8 cellular contexts compared by ENCODE assay signal in genomic region chr17:29618272-29619065, GRCh38. TPM values are rescaled to one million over a fixed set of nuclear protein-coding genes. Genes with fewer than 3 reads are reported as not detected.
A peak's percentile ranks its signal among the peaks of the same experiment; 100 is the strongest.
DNase-seq lines count a peak whose midpoint lies in the region; ATAC-seq and TF ChIP-seq lines count a peak whose summit lies in the region.

No MANE protein-coding gene starts in this region.

- H3K27ac ChIP-seq in GM23338 (ENCODE audit: low read depth) (no peak overlapping the region), RWPE2 (ENCODE audit: poor library complexity, severe bottlenecking) (no peak overlapping the region), right atrium auricular region (peak overlapping the region; percentile 82 to 86), gastrocnemius medialis (peak overlapping the region; percentile 98 to 100 (median 99)), substantia nigra (ENCODE audit: low read depth, low read length, poor library complexity, severe bottlenecking) (no peak overlapping the region)

- peaks cover 4% of the 10 kb centered on the region; the same call in 1 of the 2 replicates for H3F3A ChIP-seq in GM23338 (replicated peaks; ENCODE audit: low read depth)

- peak overlapping the region; percentile 92 for H3K4me2 ChIP-seq in GM23338

- H3K27me3 ChIP-seq in GM23338 (ENCODE audit: insufficient read depth) = peaks cover 89% of the 10 kb centered on the region
- peaks cover 6% of the 10 kb centered on the region for H3K27me3 ChIP-seq in RWPE2 (ENCODE audit: insufficient read depth, poor library complexity, severe bottlenecking)
- no peaks in the 10 kb centered on the region for H3K27me3 ChIP-seq in right atrium auricular region
- H3K27me3 ChIP-seq in gastrocnemius medialis = no peaks in the 10 kb centered on the region

- no peaks in the 10 kb centered on the region; the same call in 2 of the 3 replicates for H3K36me3 Mint-ChIP-seq in GM23338 (ENCODE audit: low read depth)

- ATAC-seq in GM23338 = peak; percentile 6
- no peak for ATAC-seq in RWPE2 (ENCODE audit: low read depth)
- no peak for ATAC-seq in gastrocnemius medialis
- ATAC-seq in GM19351 (IDR thresholded peaks at IDR 0.05; ENCODE audit: unreplicated experiment) = no peak
- no peak for ATAC-seq in GM19395 (IDR thresholded peaks at IDR 0.05; ENCODE audit: unreplicated experiment)

- H3K27ac Mint-ChIP-seq in GM23338 = no peak overlapping the region

- H3K4me3 Mint-ChIP-seq in GM23338 = peak overlapping the region; percentile 41; the same call in 1 of the 3 replicates

- in situ Hi-C loops in gastrocnemius medialis (cut with MboI; ENCODE audit: low sequenced_read_pairs in 4 of 4) = loop anchor here in 3 of 4 donors (25.0 kb wide), 2 partner anchors 294 to 319 kb away; partner anchors contain the start of genes EFCAB5 (in 2 of the 3) and SSH2 (in 2 of the 3)

- peak overlapping the region; percentile 67 for H3K4me3 ChIP-seq in GM23338
- H3K4me3 ChIP-seq in RWPE2 (ENCODE audit: severe bottlenecking) = no peak overlapping the region
- H3K4me3 ChIP-seq in right atrium auricular region = peak overlapping the region in 1 of 2 donors; percentile 50
- peak overlapping the region; percentile 32 to 94 (median 67) for H3K4me3 ChIP-seq in gastrocnemius medialis

- peak overlapping the region; percentile 66 for H2AFZ ChIP-seq in GM23338

- peak; percentile 72 for DNase-seq in GM23338 (ENCODE audit: low spot score)
- no peak for DNase-seq in RWPE2 (ENCODE audit: low spot score)
- DNase-seq in right atrium auricular region (ENCODE audit: low spot score) = no peak
- DNase-seq in gastrocnemius medialis = peak in 1 of 2 donors; percentile 38
- DNase-seq in iPS-NIHi11 (ENCODE audit: low spot score) = no peak
- no peak for DNase-seq in substantia nigra (lab: John Stamatoyannopoulos, UW)

- H3K36me3 ChIP-seq in GM23338 (ENCODE audit: insufficient read depth) (no peaks in the 10 kb centered on the region), RWPE2 (ENCODE audit: low read depth) (no peaks in the 10 kb centered on the region), right atrium auricular region (no peaks in the 10 kb centered on the region), gastrocnemius medialis (peaks cover 0 to 21% of the 10 kb centered on the region in 2 donors)

- no peaks in the 10 kb centered on the region for H3K9me2 ChIP-seq in GM23338 (ENCODE audit: insufficient read depth)

- no peaks in the 10 kb centered on the region; the same call in 1 of the 3 replicates for H3K9me3 Mint-ChIP-seq in GM23338

- intact Hi-C loops in gastrocnemius medialis (cut with DNase I; ENCODE audit: low total_unique reads) = loop anchor here (1.0 kb wide), 2 partner anchors 161 to 312 kb away; partner anchors contain the start of gene SSH2

- H3K4me1 ChIP-seq in GM23338 (ENCODE audit: insufficient read depth) (peaks cover 39% of the 10 kb centered on the region), RWPE2 (ENCODE audit: insufficient read depth, poor library complexity, severe bottlenecking) (peaks cover 17% of the 10 kb centered on the region), right atrium auricular region (peaks cover 0 to 91% of the 10 kb centered on the region in 2 donors), gastrocnemius medialis (peaks cover 79 to 80% of the 10 kb centered on the region in 2 donors)

- peak in 1 of 2 experiments; percentile 16; a peak in 1 of 4 replicates for TF ChIP-seq CTCF in GM23338 (conservative IDR thresholded peaks at IDR 0.05; ENCODE audit: low read depth in 2 of 2)
- peak; percentile 37 for TF ChIP-seq CTCF in RWPE2 (IDR thresholded peaks at IDR 0.05; ENCODE audit: poor library complexity, severe bottlenecking)
- TF ChIP-seq CTCF in right atrium auricular region (IDR thresholded peaks at IDR 0.05) = peak in 1 of 2 donors; percentile 39
- no peak for TF ChIP-seq CTCF in gastrocnemius medialis (IDR thresholded peaks at IDR 0.05 in 4 of 5, conservative IDR thresholded peaks at IDR 0.05 in 1 of 5)

- no peak for TF ChIP-seq POLR2A in gastrocnemius medialis (IDR thresholded peaks at IDR 0.05)

- H3K4me1 Mint-ChIP-seq in GM23338 = peaks cover 47% of the 10 kb centered on the region

- H3K9me3 ChIP-seq in RWPE2 (ENCODE audit: severe bottlenecking) = no peaks in the 10 kb centered on the region
- H3K9me3 ChIP-seq in right atrium auricular region = no peaks in the 10 kb centered on the region
- no peaks in the 10 kb centered on the region for H3K9me3 ChIP-seq in gastrocnemius medialis

- H4K20me1 ChIP-seq in GM23338 (replicated peaks; ENCODE audit: insufficient read depth) = peaks cover 5% of the 10 kb centered on the region; the same call in 1 of the 2 replicates

- H3K27me3 Mint-ChIP-seq in GM23338 (ENCODE audit: insufficient read depth, low read depth, poor library complexity) = peaks cover 73% of the 10 kb centered on the region

- H3K79me2 ChIP-seq in GM23338 (replicated peaks; ENCODE audit: insufficient read depth) = no peaks in the 10 kb centered on the region

TF ChIP-seq in GM23338, 12 proteins besides CTCF, POLR2A, EP300 and RAD21 (continues in another document):
- TF ChIP-seq EZH2phosphoT487 (IDR thresholded peaks at IDR 0.05; ENCODE audit: unreplicated experiment) (no peak), ZNF114 (CRISPR knock-in tag; IDR thresholded peaks at IDR 0.05) (no peak), EZH2 (IDR thresholded peaks at IDR 0.05; ENCODE audit: low read depth, unreplicated experiment) (no peak), POLR2AphosphoS5 (IDR thresholded peaks at IDR 0.05; ENCODE audit: low read depth) (no peak; the same call in 1 of the 2 replicates), NANOG (IDR thresholded peaks at IDR 0.05; ENCODE audit: borderline replicate concordance) (no peak)

RNA-seq across cellular contexts. Expression of gene CORO6, which starts 4.2 kb away (rescaled TPM):
- 5.0 and 5.2 TPM in 2 replicates for total RNA-seq in GM23338 (2014; rRNA removed; shearing (Covaris generic))
- polyA plus RNA-seq in GM23338 (2016; fragmentation: Nextera tagmentation; extraction: Ambion mirVana) = 2.5 and 2.6 TPM in 2 replicates
- total RNA-seq in right atrium auricular region (10 to 100 TPM; 65.0 to 87.6 TPM), gastrocnemius medialis (100 to 1,000 TPM; 409 to 694 (median 563) TPM)

RNA-seq across cellular contexts. Expression of gene ANKRD13B, which starts 25.5 kb away (rescaled TPM):
- 55.0 and 57.4 TPM in 2 replicates for total RNA-seq in GM23338 (2014; rRNA removed; shearing (Covaris generic))
- polyA plus RNA-seq in GM23338 (2016; fragmentation: Nextera tagmentation; extraction: Ambion mirVana) = 8.2 and 9.6 TPM in 2 replicates
- total RNA-seq in right atrium auricular region = 1 to 10 TPM; 6.6 to 8.3 TPM
- 10 to 100 TPM in 1 of 4 donors, 1 to 10 TPM in 3; 8.2 to 11.5 (median 9.2) TPM for total RNA-seq in gastrocnemius medialis

RNA-seq across cellular contexts. Expression of gene GIT1, which starts 29.0 kb away (rescaled TPM):
- total RNA-seq in GM23338 (2014; rRNA removed; shearing (Covaris generic)) = 48.2 and 60.9 TPM in 2 replicates
- polyA plus RNA-seq in GM23338 (2016; fragmentation: Nextera tagmentation; extraction: Ambion mirVana) = 15.9 and 16.2 TPM in 2 replicates
- total RNA-seq in right atrium auricular region = 10 to 100 TPM; 26.7 to 48.1 TPM
- total RNA-seq in gastrocnemius medialis = 10 to 100 TPM; 30.2 to 62.2 (median 41.1) TPM

RNA-seq across cellular contexts. Expression of gene TP53I13, which starts 50.0 kb away (rescaled TPM):
- total RNA-seq in GM23338 (2014; rRNA removed; shearing (Covaris generic)) = 28.6 and 38.9 TPM in 2 replicates
- polyA plus RNA-seq in GM23338 (2016; fragmentation: Nextera tagmentation; extraction: Ambion mirVana) = 21.0 and 21.4 TPM in 2 replicates
- 10 to 100 TPM; 48.8 to 67.0 TPM for total RNA-seq in right atrium auricular region
- 10 to 100 TPM; 31.0 to 50.2 (median 32.1) TPM for total RNA-seq in gastrocnemius medialis

RNA-seq across cellular contexts. Expression of gene ABHD15, which starts 51.6 kb away (rescaled TPM):
- 2.5 and 2.6 TPM in 2 replicates for total RNA-seq in GM23338 (2014; rRNA removed; shearing (Covaris generic))
- 0.27 and 0.92 TPM in 2 replicates for polyA plus RNA-seq in GM23338 (2016; fragmentation: Nextera tagmentation; extraction: Ambion mirVana)
- total RNA-seq in right atrium auricular region = 1 to 10 TPM; 9.0 to 9.5 TPM
- 1 to 10 TPM; 2.6 to 5.7 (median 5.0) TPM for total RNA-seq in gastrocnemius medialis

Comparison
In these comparisons a context has a peak if more than half of its experiments do, and no peak if none do; other contexts are left out.
1. H3K27ac ChIP-seq: peak in right atrium auricular region (2 of 2) and gastrocnemius medialis (4 of 4); none in GM23338 (single experiment), RWPE2 (single experiment) and substantia nigra (single experiment).
2. RNA of gene CORO6, which starts 4.2 kb away (total RNA-seq): 409 to 694 TPM in gastrocnemius medialis and 65.0 to 87.6 TPM in right atrium auricular region; 5.0 to 5.2 TPM in GM23338; every median in the first group is over 10 times any median in the second.